Comparison of ENCODE assay signal across 1 cellular context in genomic region chr1:16505870-16506269, GRCh38. TPM values are rescaled to one million over a fixed set of nuclear protein-coding genes. Genes with fewer than 3 reads are reported as not detected.
"Had no signal": no experiment of that assay in that cellular context is flagged by ENCODE, and none has a peak within 500 bp of the region (broad histone marks: within the 10 kb centered on the region; RNA-seq: fewer than 3 reads in every experiment).

No MANE protein-coding gene starts in this region.

RNA-seq across cellular contexts. Expression of gene RNU1-1, which starts 8.2 kb away (rescaled TPM):
- total RNA-seq: LHCN-M2 had no signal
